In the genomic region with DNA sequence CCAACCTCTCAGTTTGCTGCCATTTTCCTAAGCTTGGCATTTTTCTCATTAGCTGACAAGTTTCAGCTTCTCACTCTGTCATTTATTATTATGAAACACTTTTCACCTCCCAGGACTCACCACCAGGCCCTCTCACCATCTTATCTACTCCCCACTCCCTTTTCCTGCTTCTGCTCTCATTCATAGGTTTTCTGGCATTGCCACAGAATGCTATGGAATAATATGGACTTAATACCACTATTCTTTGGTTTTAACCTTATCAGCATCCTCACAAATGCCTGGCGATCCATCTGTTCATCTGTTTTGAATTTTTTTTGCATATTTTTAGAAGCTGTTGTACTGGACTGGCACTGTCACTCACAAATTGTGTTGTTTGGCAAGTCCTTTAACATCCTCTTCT, we compare ENCODE assay signal across 1 cellular context.
TF ChIP-seq lines count a peak whose summit lies in the region.

No MANE protein-coding gene starts in this region.

TF ChIP-seq in SK-N-SH, 30 proteins besides CTCF, POLR2A, EP300 and RAD21 (continued from another document):
- TF ChIP-seq, protein P1, sequence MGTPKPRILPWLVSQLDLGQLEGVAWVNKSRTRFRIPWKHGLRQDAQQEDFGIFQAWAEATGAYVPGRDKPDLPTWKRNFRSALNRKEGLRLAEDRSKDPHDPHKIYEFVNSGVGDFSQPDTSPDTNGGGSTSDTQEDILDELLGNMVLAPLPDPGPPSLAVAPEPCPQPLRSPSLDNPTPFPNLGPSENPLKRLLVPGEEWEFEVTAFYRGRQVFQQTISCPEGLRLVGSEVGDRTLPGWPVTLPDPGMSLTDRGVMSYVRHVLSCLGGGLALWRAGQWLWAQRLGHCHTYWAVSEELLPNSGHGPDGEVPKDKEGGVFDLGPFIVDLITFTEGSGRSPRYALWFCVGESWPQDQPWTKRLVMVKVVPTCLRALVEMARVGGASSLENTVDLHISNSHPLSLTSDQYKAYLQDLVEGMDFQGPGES (IDR thresholded peaks at IDR 0.05; ENCODE audit: low read depth, low read length) = no peak
- TF ChIP-seq FOXJ3 (CRISPR knock-in tag; IDR thresholded peaks at IDR 0.05) = no peak
TF ChIP-seq in SK-N-SH: peak in this region for 0.
